Comparison of ENCODE assay signal across 1 cellular context in the genomic region with DNA sequence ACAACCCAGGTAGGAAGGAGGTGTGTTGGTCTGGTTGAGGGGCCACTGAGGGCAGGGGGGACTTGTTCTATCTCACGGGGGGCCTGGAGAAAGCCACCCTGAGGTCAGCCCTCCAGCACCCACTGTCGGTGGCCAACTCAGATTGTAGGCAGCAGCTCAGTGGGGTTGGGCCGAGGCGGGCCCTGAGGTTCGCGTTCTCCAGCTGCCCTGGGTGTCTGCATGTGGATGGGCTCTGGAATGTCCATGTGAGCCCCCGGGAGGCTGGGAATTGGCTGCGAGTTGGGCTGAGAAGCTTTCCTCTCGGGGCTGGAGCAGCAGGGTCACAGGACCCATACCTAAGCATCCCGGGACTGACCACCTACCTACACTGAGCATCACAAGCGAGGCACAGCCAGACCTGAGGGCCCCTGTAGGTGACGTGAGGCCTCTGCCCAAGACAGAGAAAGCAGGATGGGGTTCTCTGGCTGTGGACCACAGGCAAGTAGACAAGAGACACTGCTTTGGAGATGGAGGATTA.
TF ChIP-seq lines count a peak whose summit lies in the region.

No MANE protein-coding gene starts in this region.

TF ChIP-seq in HepG2, 621 proteins besides CTCF, POLR2A, EP300 and RAD21 (continued from another document):
- TF ChIP-seq HMGXB4 (CRISPR knock-in tag; IDR thresholded peaks at IDR 0.05; ENCODE audit: borderline replicate concordance in 1 of 2, low read depth in 1 of 2) = no peak
- TF ChIP-seq SATB2 (CRISPR knock-in tag; IDR thresholded peaks at IDR 0.05) = no peak
